8 cellular contexts compared by ENCODE assay signal in genomic region chr10:102917314-102917961, GRCh38. TPM values are rescaled to one million over a fixed set of nuclear protein-coding genes. Genes with fewer than 3 reads are reported as not detected.
DNase-seq lines count a peak whose midpoint lies in the region; ATAC-seq and TF ChIP-seq lines count a peak whose summit lies in the region.

No MANE protein-coding gene starts in this region.

- H3K9me3 ChIP-seq in body of pancreas (no peaks in the 10 kb centered on the region), iPS-18c (ENCODE audit: control insufficient read depth, insufficient read depth, low read length) (no peaks in the 10 kb centered on the region)

- ATAC-seq in body of pancreas: peak; percentile 62

- intact Hi-C loops in body of pancreas (cut with DNase I): loop anchor here (5.0 kb wide), 1 partner anchor 325 kb away; no protein-coding TSS in a partner anchor

- peak; percentile 96 for TF ChIP-seq CTCF in GM12872 (IDR thresholded peaks at IDR 0.05; ENCODE audit: insufficient read depth, low read depth, low read length)
- TF ChIP-seq CTCF in HFF-Myc (IDR thresholded peaks at IDR 0.05; ENCODE audit: low read depth, low read length, missing control alignments): peak; percentile 95
- peak; percentile 89 to 99 (median 97) for TF ChIP-seq CTCF in body of pancreas (IDR thresholded peaks at IDR 0.05)

- peak; percentile 27 to 54 (median 46) for TF ChIP-seq POLR2A in body of pancreas (IDR thresholded peaks at IDR 0.05)

- no peak for DNase-seq in HFF-Myc (ENCODE audit: extremely low read depth, low read depth)
- DNase-seq in MV-4-11 (lab: John Stamatoyannopoulos, UW): peak; percentile 56
- DNase-seq in UCSD-AML1 (lab: John Stamatoyannopoulos, UW; ENCODE audit: unreplicated experiment): peak; percentile 79
- peak; percentile 82 to 85 (median 82) for DNase-seq in body of pancreas
- DNase-seq in skeletal muscle cell (ENCODE audit: low read depth): peak; percentile 11
- no peak for DNase-seq in COLO829 (ENCODE audit: low spot score)

- H3K4me3 ChIP-seq in HFF-Myc (replicated peaks; ENCODE audit: low read depth, low read length): peak overlapping the region; percentile 73
- peak overlapping the region; percentile 38 to 55 for H3K4me3 ChIP-seq in body of pancreas
- peak overlapping the region; percentile 77 for H3K4me3 ChIP-seq in iPS-18c (ENCODE audit: insufficient read depth, low read depth, low read length)
- peak overlapping the region; percentile 81 for H3K4me3 ChIP-seq in skeletal muscle cell (ENCODE audit: low read depth, low read length)

- no peaks in the 10 kb centered on the region for H3K27me3 ChIP-seq in body of pancreas

- peaks cover 41% of the 10 kb centered on the region for H3K4me1 ChIP-seq in body of pancreas

- WGBS in body of pancreas, 2 donors: 0 to 4% methylated on average over 10 to 45 of the region's 45 CpGs

- H3K36me3 ChIP-seq in body of pancreas (replicated peaks in 1 of 2; ENCODE audit: insufficient read depth in 1 of 2, low read depth in 2 of 2): no peaks in the 10 kb centered on the region

- H3K27ac ChIP-seq in body of pancreas: peak overlapping the region; percentile 86 to 96 (median 92)

RNA-seq across cellular contexts. Expression of gene CNNM2, which starts 0.7 kb away (rescaled TPM):
- total RNA-seq in body of pancreas: 1 to 10 TPM; 3.4 to 5.3 TPM

RNA-seq across cellular contexts. Expression of gene AS3MT, which starts 48.2 kb away (rescaled TPM):
- 1 to 10 TPM; 4.0 to 4.7 TPM for total RNA-seq in body of pancreas

Comparison
In these comparisons a context has a peak if more than half of its experiments do, and no peak if none do; other contexts are left out.
1. DNase-seq: peak in MV-4-11 (single experiment), UCSD-AML1 (single experiment), body of pancreas (4 of 4) and skeletal muscle cell (single experiment); none in HFF-Myc (single experiment) and COLO829 (single experiment).
2. Peak in every context shown above with its lines, with median percentiles within 50 percentile points of each other: CTCF ChIP-seq and H3K4me3 ChIP-seq.